In genomic region chr11:28223577-28223976, GRCh38 we compare ENCODE assay signal across 21 cellular contexts.
DNase-seq lines count a peak whose midpoint lies in the region; ATAC-seq and TF ChIP-seq lines count a peak whose summit lies in the region.
"Had no signal": no experiment of that assay in that cellular context is flagged by ENCODE, and none has a peak within 500 bp of the region (broad histone marks: within the 10 kb centered on the region; RNA-seq: fewer than 3 reads in every experiment).

No MANE protein-coding gene starts in this region.

- CTCF ChIA-PET in activated CD4-positive, alpha-beta T cell treated with anti-CD3 and anti-CD28 coated beads for 36 hours (lab: Charles Lee) = no interaction called here
- CTCF ChIA-PET in PC-9 (lab: Charles Lee) = no interaction called here

- H3K27ac ChIP-seq in PC-9 (no peak overlapping the region), left lung (no peak overlapping the region), osteoblast (ENCODE audit: low read depth, low read length) (no peak overlapping the region)
- H3K27ac ChIP-seq: foreskin keratinocyte had no signal

- ATAC-seq in GM18517 (IDR thresholded peaks at IDR 0.05; ENCODE audit: unreplicated experiment) (peak; percentile 69), GM21367 (IDR thresholded peaks at IDR 0.05; ENCODE audit: unreplicated experiment) (peak; percentile 90), HG02798 (IDR thresholded peaks at IDR 0.05; ENCODE audit: poor library complexity, unreplicated experiment) (peak; percentile 64), HG03469 (IDR thresholded peaks at IDR 0.05; ENCODE audit: unreplicated experiment) (peak; percentile 79), left lung (no peak)
- ATAC-seq in activated CD4-positive, alpha-beta T cell treated with anti-CD3 and anti-CD28 coated beads for 36 hours = no peak
- ATAC-seq: foreskin keratinocyte, left lobe of liver, PC-3 had no signal

- no peaks in the 10 kb centered on the region for H4K20me1 ChIP-seq in PC-9 (ENCODE audit: insufficient read depth)
- H4K20me1 ChIP-seq in osteoblast (ENCODE audit: insufficient read depth, low read length) = no peaks in the 10 kb centered on the region

- H3K9me2 ChIP-seq in PC-9 (ENCODE audit: insufficient read depth) = no peaks in the 10 kb centered on the region; the same call in 1 of the 2 replicates

- no peak for TF ChIP-seq CTCF in PC-9 (conservative IDR thresholded peaks at IDR 0.05)
- TF ChIP-seq CTCF in left lung (IDR thresholded peaks at IDR 0.05) = no peak
- TF ChIP-seq CTCF in osteoblast (IDR thresholded peaks at IDR 0.05; ENCODE audit: extremely low read depth, low read depth, low read length) = no peak

- H3K4me1 Mint-ChIP-seq in activated CD4-positive, alpha-beta T cell treated with anti-CD3 and anti-CD28 coated beads for 36 hours = peaks cover 8% of the 10 kb centered on the region

- H3K4me3 ChIP-seq in PC-9 (no peak overlapping the region), left lung (no peak overlapping the region), osteoblast (ENCODE audit: insufficient read depth, low read length) (no peak overlapping the region)

- H3K4me3 Mint-ChIP-seq in activated CD4-positive, alpha-beta T cell treated with anti-CD3 and anti-CD28 coated beads for 36 hours = no peak overlapping the region
- H3K4me3 Mint-ChIP-seq: HFFc6, IgD-negative memory B cell had no signal

- H3K9me3 ChIP-seq in PC-9 (ENCODE audit: insufficient read depth, low read depth) (no peaks in the 10 kb centered on the region), left lung (no peaks in the 10 kb centered on the region), osteoblast (ENCODE audit: low read depth, low read length) (no peaks in the 10 kb centered on the region)

- H3K4me2 ChIP-seq in PC-9 (no peak overlapping the region), osteoblast (ENCODE audit: insufficient read depth, low read length) (no peak overlapping the region)

- H3K27me3 Mint-ChIP-seq in activated CD4-positive, alpha-beta T cell treated with anti-CD3 and anti-CD28 coated beads for 36 hours = no peaks in the 10 kb centered on the region
- H3K27me3 Mint-ChIP-seq: IgD-negative memory B cell had no signal

- no peak for DNase-seq in activated CD4-positive, alpha-beta T cell treated with anti-CD3 and anti-CD28 coated beads for 36 hours
- DNase-seq in PC-9 (no peak), left lung (no peak), osteoblast (ENCODE audit: insufficient read length, low spot score, missing footprints) (no peak)
- DNase-seq: activated CD4-positive, alpha-beta T cell treated with anti-CD3 and anti-CD28 coated beads for 4 hours; activated CD8-positive, alpha-beta memory T cell treated with anti-CD3 and anti-CD28 coated beads, Interleukin-2, amount 50 U/mL, for 48 hours; activated naive CD4-positive, alpha-beta T cell; EL; foreskin keratinocyte; HFFc6; NCI-H2081; NCI-H526 treated with DMSO at 0.1 percent for 48 hours; PC-3; stimulated activated CD4-positive, alpha-beta T cell treated with anti-CD3 and anti-CD28 coated beads, Interleukin-2, amount 100 ng/mL, for 48 hours; T1000 had no signal

- no peak overlapping the region for H3K27ac Mint-ChIP-seq in activated CD4-positive, alpha-beta T cell treated with anti-CD3 and anti-CD28 coated beads for 36 hours
- H3K27ac Mint-ChIP-seq: HFFc6, IgD-negative memory B cell had no signal

- H2AFZ ChIP-seq in PC-9 (no peak overlapping the region), osteoblast (ENCODE audit: low read length) (no peak overlapping the region)

- H3F3A ChIP-seq in PC-9 (ENCODE audit: insufficient read depth, low read depth) = no peaks in the 10 kb centered on the region

- POLR2A ChIA-PET in activated CD4-positive, alpha-beta T cell treated with anti-CD3 and anti-CD28 coated beads for 36 hours (lab: Charles Lee) = no interaction called here
- POLR2A ChIA-PET in PC-9 (lab: Charles Lee; ENCODE audit: unreplicated experiment) = no interaction called here

- peaks cover 34% of the 10 kb centered on the region for H3K36me3 Mint-ChIP-seq in activated CD4-positive, alpha-beta T cell treated with anti-CD3 and anti-CD28 coated beads for 36 hours (ENCODE audit: low read depth)

- H3K27me3 ChIP-seq in PC-9 (ENCODE audit: insufficient read depth, low read depth) (no peaks in the 10 kb centered on the region), left lung (no peaks in the 10 kb centered on the region), osteoblast (ENCODE audit: insufficient read depth, low read length) (no peaks in the 10 kb centered on the region)
- H3K27me3 ChIP-seq: foreskin keratinocyte had no signal

- no TSS peak for BruUV-seq in PC-9 (replicated peaks; lab: Mats Ljungman, UMichigan)

- intact Hi-C loops in activated CD4-positive, alpha-beta T cell treated with anti-CD3 and anti-CD28 coated beads for 36 hours (cut with DNase I, micrococcal nuclease) = no loop called here
- intact Hi-C loops in PC-9 (cut with micrococcal nuclease; ENCODE audit: unreplicated experiment) (no loop called here), left lung (cut with DNase I) (no loop called here)

- H3K9me3 Mint-ChIP-seq in activated CD4-positive, alpha-beta T cell treated with anti-CD3 and anti-CD28 coated beads for 36 hours (ENCODE audit: low read depth) = peaks cover 3% of the 10 kb centered on the region
- H3K9me3 Mint-ChIP-seq: HFFc6, IgD-negative memory B cell had no signal

- H3K79me2 ChIP-seq in PC-9 (ENCODE audit: low read depth) = no peaks in the 10 kb centered on the region; the same call in 1 of the 2 replicates
- H3K79me2 ChIP-seq in osteoblast (ENCODE audit: insufficient read depth, low read length) = peaks cover 8% of the 10 kb centered on the region

- H3K36me3 ChIP-seq in PC-9 (ENCODE audit: low read depth) (no peaks in the 10 kb centered on the region), left lung (no peaks in the 10 kb centered on the region), osteoblast (ENCODE audit: insufficient read depth, low read length) (no peaks in the 10 kb centered on the region)

- no peaks in the 10 kb centered on the region for H3K4me1 ChIP-seq in PC-9 (replicated peaks; ENCODE audit: insufficient read depth)
- no peaks in the 10 kb centered on the region for H3K4me1 ChIP-seq in left lung
- peaks cover 11% of the 10 kb centered on the region for H3K4me1 ChIP-seq in osteoblast (ENCODE audit: insufficient read depth, low read length)

Comparison
In these comparisons a context has a peak if more than half of its experiments do, and no peak if none do; other contexts are left out.
1. ATAC-seq: peak in GM18517 (single experiment), GM21367 (single experiment), HG02798 (single experiment) and HG03469 (single experiment); none in activated CD4-positive, alpha-beta T cell treated with anti-CD3 and anti-CD28 coated beads for 36 hours (single experiment) and left lung (single experiment).